ENCODE assay signal across 8 cellular contexts in genomic region chr3:17741621-17742091, GRCh38. TPM values are rescaled to one million over a fixed set of nuclear protein-coding genes. Genes with fewer than 3 reads are reported as not detected.
DNase-seq lines count a peak whose midpoint lies in the region; ATAC-seq and TF ChIP-seq lines count a peak whose summit lies in the region.

No MANE protein-coding gene starts in this region.

- no peaks in the 10 kb centered on the region for H3K9me3 ChIP-seq in T-helper 17 cell (ENCODE audit: control insufficient read depth, low read length, poor library complexity, severe bottlenecking)

- ATAC-seq in stimulated activated naive CD8-positive, alpha-beta T cell treated with anti-CD3 and anti-CD28 coated beads, Interleukin-15, Interleukin-2, amounts not matched to agents 100 U/mL and 50 U/mL, for 24 hours, result no peak
- no peak for ATAC-seq in T-helper 17 cell
- no peak for ATAC-seq in HG03045 (IDR thresholded peaks at IDR 0.05; ENCODE audit: unreplicated experiment)

- TF ChIP-seq CTCF in fibroblast of the aortic adventitia (IDR thresholded peaks at IDR 0.05; ENCODE audit: insufficient read depth, low read length) (no peak), retinal pigment epithelial cell (conservative IDR thresholded peaks at IDR 0.05; ENCODE audit: low read depth, low read length) (no peak)

- no peaks in the 10 kb centered on the region for H3K27me3 Mint-ChIP-seq in stimulated activated naive CD8-positive, alpha-beta T cell treated with anti-CD3 and anti-CD28 coated beads, Interleukin-15, Interleukin-2, amounts not matched to agents 100 ng/mL and 50 ng/mL, for 24 hours
- no peaks in the 10 kb centered on the region for H3K27me3 Mint-ChIP-seq in T-helper 17 cell

- no peak for DNase-seq in stimulated activated naive CD8-positive, alpha-beta T cell treated with anti-CD3 and anti-CD28 coated beads, Interleukin-15, Interleukin-2, amounts not matched to agents 100 U/mL and 50 U/mL, for 24 hours
- DNase-seq in T-helper 17 cell (no peak), fibroblast of the aortic adventitia (ENCODE audit: low read depth) (peak; percentile 69), retinal pigment epithelial cell (ENCODE audit: low read depth) (peak; percentile 30), NCI-H1930 (lab: John Stamatoyannopoulos, UW) (no peak), mesenteric fat pad (ENCODE audit: low spot score) (no peak)

- peaks cover 16% of the 10 kb centered on the region for H3K36me3 Mint-ChIP-seq in stimulated activated naive CD8-positive, alpha-beta T cell treated with anti-CD3 and anti-CD28 coated beads, Interleukin-15, Interleukin-2, amounts not matched to agents 100 ng/mL and 50 ng/mL, for 24 hours (ENCODE audit: low read depth)
- H3K36me3 Mint-ChIP-seq in T-helper 17 cell (ENCODE audit: low read depth), result no peaks in the 10 kb centered on the region

- peak overlapping the region; percentile 92 for H3K4me3 Mint-ChIP-seq in stimulated activated naive CD8-positive, alpha-beta T cell treated with anti-CD3 and anti-CD28 coated beads, Interleukin-15, Interleukin-2, amounts not matched to agents 100 ng/mL and 50 ng/mL, for 24 hours
- peak overlapping the region; percentile 88 for H3K4me3 Mint-ChIP-seq in T-helper 17 cell

- peak overlapping the region; percentile 93 for H3K27ac Mint-ChIP-seq in stimulated activated naive CD8-positive, alpha-beta T cell treated with anti-CD3 and anti-CD28 coated beads, Interleukin-15, Interleukin-2, amounts not matched to agents 100 ng/mL and 50 ng/mL, for 24 hours
- H3K27ac Mint-ChIP-seq in T-helper 17 cell, result peak overlapping the region; percentile 81

- H3K9me3 Mint-ChIP-seq in stimulated activated naive CD8-positive, alpha-beta T cell treated with anti-CD3 and anti-CD28 coated beads, Interleukin-15, Interleukin-2, amounts not matched to agents 100 ng/mL and 50 ng/mL, for 24 hours, result no peaks in the 10 kb centered on the region

- H3K4me3 ChIP-seq in fibroblast of the aortic adventitia (ENCODE audit: low read depth, low read length), result peak overlapping the region; percentile 77
- H3K4me3 ChIP-seq in retinal pigment epithelial cell (ENCODE audit: low read length), result peak overlapping the region; percentile 72

- H3K4me1 Mint-ChIP-seq in stimulated activated naive CD8-positive, alpha-beta T cell treated with anti-CD3 and anti-CD28 coated beads, Interleukin-15, Interleukin-2, amounts not matched to agents 100 ng/mL and 50 ng/mL, for 24 hours (ENCODE audit: low read depth), result peaks cover 58% of the 10 kb centered on the region
- peaks cover 36% of the 10 kb centered on the region for H3K4me1 Mint-ChIP-seq in T-helper 17 cell

RNA-seq across cellular contexts. Expression of gene TBC1D5, which starts 0.8 kb away (rescaled TPM):
- total RNA-seq in T-helper 17 cell, result 10 to 100 TPM; 53.7 to 58.4 TPM
- total RNA-seq in fibroblast of the aortic adventitia (ENCODE audit: low replicate concordance), result 83.4 and 145 TPM in 2 replicates
- 50.1 TPM for total RNA-seq in mesenteric fat pad

Comparison
In these comparisons a context has a peak if more than half of its experiments do, and no peak if none do; other contexts are left out.
1. DNase-seq: peak in fibroblast of the aortic adventitia (single experiment) and retinal pigment epithelial cell (single experiment); none in stimulated activated naive CD8-positive, alpha-beta T cell treated with anti-CD3 and anti-CD28 coated beads, Interleukin-15, Interleukin-2, amounts not matched to agents 100 U/mL and 50 U/mL, for 24 hours (single experiment), T-helper 17 cell (0 of 3), NCI-H1930 (0 of 2) and mesenteric fat pad (single experiment).